ENCODE assay signal across 11 cellular contexts in genomic region chr5:83026930-83027687, GRCh38. TPM values are rescaled to one million over a fixed set of nuclear protein-coding genes. Genes with fewer than 3 reads are reported as not detected.
DNase-seq lines count a peak whose midpoint lies in the region; ATAC-seq and TF ChIP-seq lines count a peak whose summit lies in the region.
"Had no signal": no experiment of that assay in that cellular context is flagged by ENCODE, and none has a peak within 500 bp of the region (broad histone marks: within the 10 kb centered on the region; RNA-seq: fewer than 3 reads in every experiment).

No MANE protein-coding gene starts in this region.

- H3K36me3 Mint-ChIP-seq in activated naive CD4-positive, alpha-beta T cell treated with anti-CD3 and anti-CD28 coated beads for 36 hours (ENCODE audit: low read depth): no peaks in the 10 kb centered on the region
- no peaks in the 10 kb centered on the region for H3K36me3 Mint-ChIP-seq in mesothelial cell of epicardium

- H3K9me3 ChIP-seq in HUES48 (ENCODE audit: control insufficient read depth, insufficient read depth, low read length): no peaks in the 10 kb centered on the region
- no peaks in the 10 kb centered on the region for H3K9me3 ChIP-seq in esophagus squamous epithelium

- H3K9me3 Mint-ChIP-seq in activated naive CD4-positive, alpha-beta T cell treated with anti-CD3 and anti-CD28 coated beads for 36 hours: no peaks in the 10 kb centered on the region
- no peaks in the 10 kb centered on the region for H3K9me3 Mint-ChIP-seq in mesothelial cell of epicardium

- ATAC-seq in GM18502 (IDR thresholded peaks at IDR 0.05; ENCODE audit: poor library complexity, unreplicated experiment) (peak; percentile 84), GM21825 (IDR thresholded peaks at IDR 0.05; ENCODE audit: unreplicated experiment) (peak; percentile 88)

- H3K4me1 ChIP-seq in HUES48 (ENCODE audit: control insufficient read depth, insufficient read depth, low read length) (peaks cover 29% of the 10 kb centered on the region), esophagus squamous epithelium (no peaks in the 10 kb centered on the region)

- 45 to 47% methylated on average over 4 of the region's 4 CpGs for whole genome bisulfite sequencing in esophagus squamous epithelium, 2 donors

- intact Hi-C loops in activated naive CD4-positive, alpha-beta T cell treated with anti-CD3 and anti-CD28 coated beads for 36 hours (cut with micrococcal nuclease): no loop called here
- intact Hi-C loops in esophagus squamous epithelium (cut with DNase I): no loop called here

- peak overlapping the region; percentile 31; the same call in 1 of the 2 replicates for H3K4me3 ChIP-seq in HUES48 (ENCODE audit: low read depth, low read length)
- no peak overlapping the region for H3K4me3 ChIP-seq in esophagus squamous epithelium

- peak overlapping the region; percentile 99 for H3K27ac ChIP-seq in HUES48 (ENCODE audit: low read depth, low read length)
- no peak overlapping the region for H3K27ac ChIP-seq in esophagus squamous epithelium

- H3K4me1 Mint-ChIP-seq in activated naive CD4-positive, alpha-beta T cell treated with anti-CD3 and anti-CD28 coated beads for 36 hours (ENCODE audit: low read depth): no peaks in the 10 kb centered on the region
- H3K4me1 Mint-ChIP-seq in mesothelial cell of epicardium: peaks cover 14% of the 10 kb centered on the region

- CTCF ChIA-PET in activated naive CD4-positive, alpha-beta T cell treated with anti-CD3 and anti-CD28 coated beads for 36 hours (lab: Charles Lee): no interaction called here

- no peaks in the 10 kb centered on the region for H3K27me3 ChIP-seq in HUES48 (ENCODE audit: control insufficient read depth, insufficient read depth, low read length)
- no peaks in the 10 kb centered on the region for H3K27me3 ChIP-seq in esophagus squamous epithelium

- no peak for TF ChIP-seq POLR2A in esophagus squamous epithelium (IDR thresholded peaks at IDR 0.05)

- TF ChIP-seq CTCF in esophagus squamous epithelium (IDR thresholded peaks at IDR 0.05) (no peak), mesothelial cell of epicardium (IDR thresholded peaks at IDR 0.05; ENCODE audit: unreplicated experiment) (no peak)

- no peak overlapping the region for H3K4me3 Mint-ChIP-seq in activated naive CD4-positive, alpha-beta T cell treated with anti-CD3 and anti-CD28 coated beads for 36 hours
- H3K4me3 Mint-ChIP-seq in mesothelial cell of epicardium: no peak overlapping the region

- no peak overlapping the region for H3K27ac Mint-ChIP-seq in activated naive CD4-positive, alpha-beta T cell treated with anti-CD3 and anti-CD28 coated beads for 36 hours
- H3K27ac Mint-ChIP-seq in mesothelial cell of epicardium: no peak overlapping the region

- no peaks in the 10 kb centered on the region for H3K36me3 ChIP-seq in HUES48 (ENCODE audit: control insufficient read depth, insufficient read depth, low read length)
- no peaks in the 10 kb centered on the region for H3K36me3 ChIP-seq in esophagus squamous epithelium

- peak overlapping the region; percentile 45; the same call in 1 of the 2 replicates for H3K9ac ChIP-seq in HUES48 (ENCODE audit: low read depth, low read length)

- no peaks in the 10 kb centered on the region for H3K27me3 Mint-ChIP-seq in activated naive CD4-positive, alpha-beta T cell treated with anti-CD3 and anti-CD28 coated beads for 36 hours (ENCODE audit: low read depth)
- no peaks in the 10 kb centered on the region for H3K27me3 Mint-ChIP-seq in mesothelial cell of epicardium (ENCODE audit: low read depth)

- DNase-seq in iPS DF 19.7 (ENCODE audit: low read depth, low spot score) (peak; percentile 87), DMS53 (lab: John Stamatoyannopoulos, UW) (no peak), esophagus squamous epithelium (lab: John Stamatoyannopoulos, UW) (no peak), mesothelial cell of epicardium (ENCODE audit: low spot score in 2 of 2, unreplicated experiment in 2 of 2) (no peak)
- no peak for DNase-seq in activated naive CD4-positive, alpha-beta T cell treated with anti-CD3 and anti-CD28 coated beads for 36 hours
- DNase-seq: activated CD4-positive, alpha-beta T cell treated with anti-CD3 and anti-CD28 coated beads, Interleukin-2, amount 50 U/mL, for 48 hours; cortex of kidney; stimulated activated CD8-positive, alpha-beta memory T cell treated with anti-CD3 and anti-CD28 coated beads, Interleukin-4, amount 100 ng/mL, for 48 hours had no signal

RNA-seq across cellular contexts. Expression of gene TMEM167A, which starts 50.1 kb away (rescaled TPM):
- 10 to 100 TPM; 58.8 to 64.4 TPM for total RNA-seq in activated naive CD4-positive, alpha-beta T cell treated with anti-CD3 and anti-CD28 coated beads for 36 hours
- total RNA-seq in esophagus squamous epithelium: 10 to 100 TPM; 17.8 to 46.0 (median 33.8) TPM
- total RNA-seq in mesothelial cell of epicardium: 97.1 to 110 TPM (median 101 TPM) in 3 replicates

RNA-seq across cellular contexts. Expression of gene XRCC4, which starts 50.2 kb away (rescaled TPM):
- 10 to 100 TPM; 12.1 to 12.8 TPM for total RNA-seq in activated naive CD4-positive, alpha-beta T cell treated with anti-CD3 and anti-CD28 coated beads for 36 hours
- total RNA-seq in esophagus squamous epithelium (10 to 100 TPM in 1 of 4 donors, 1 to 10 TPM in 3; 2.9 to 10.3 (median 7.4) TPM), mesothelial cell of epicardium (12.0 to 13.6 TPM (median 12.1 TPM) in 3 replicates)
